Comparison of ENCODE assay signal across 17 cellular contexts in genomic region chr17:65193305-65194293, GRCh38. TPM values are rescaled to one million over a fixed set of nuclear protein-coding genes. Genes with fewer than 3 reads are reported as not detected.
DNase-seq lines count a peak whose midpoint lies in the region; ATAC-seq and TF ChIP-seq lines count a peak whose summit lies in the region.
"Had no signal": no experiment of that assay in that cellular context is flagged by ENCODE, and none has a peak within 500 bp of the region (broad histone marks: within the 10 kb centered on the region; RNA-seq: fewer than 3 reads in every experiment).

No MANE protein-coding gene starts in this region.

- no peak for TF ChIP-seq POLR2A in IMR-90 (IDR thresholded peaks at IDR 0.05; ENCODE audit: low read depth, low read length)

- H3K18ac ChIP-seq in IMR-90 (ENCODE audit: low read depth, low read length) = peak overlapping the region; percentile 42; the same call in 1 of the 2 replicates
- no peak overlapping the region for H3K18ac ChIP-seq in trophoblast cell (ENCODE audit: low read length)

- H3K27ac ChIP-seq in IMR-90 (ENCODE audit: insufficient read depth, low read length) (no peak overlapping the region), PC-9 (peak overlapping the region; percentile 87; the same call in 1 of the 2 replicates), mammary epithelial cell (ENCODE audit: insufficient read depth, low read depth, low read length) (no peak overlapping the region), trophoblast cell (ENCODE audit: low read depth, low read length) (peak overlapping the region; percentile 85)
- H3K27ac ChIP-seq: left ventricle myocardium inferior, SK-N-MC had no signal

- H3K4me1 ChIP-seq in IMR-90 (ENCODE audit: control insufficient read depth, insufficient read depth, low read length) (peaks cover 9% of the 10 kb centered on the region; the same call in 1 of the 2 replicates), PC-9 (replicated peaks; ENCODE audit: insufficient read depth) (peaks cover 27% of the 10 kb centered on the region), mammary epithelial cell (ENCODE audit: insufficient read depth, low read length) (peaks cover 23% of the 10 kb centered on the region), trophoblast cell (ENCODE audit: control insufficient read depth in 1 of 2, insufficient read depth in 2 of 2, low read length in 2 of 2) (peaks cover 11 to 15% of the 10 kb centered on the region in 2 experiments)
- H3K4me1 ChIP-seq: left ventricle myocardium inferior had no signal

- H2BK120ac ChIP-seq in IMR-90 (ENCODE audit: low read depth, low read length) (peak overlapping the region; percentile 91), trophoblast cell (ENCODE audit: insufficient read depth, low read length, poor library complexity) (peak overlapping the region; percentile 96)

- H4K12ac ChIP-seq in trophoblast cell (ENCODE audit: low read depth, low read length) = no peak overlapping the region

- peak overlapping the region; percentile 52 for H2AK9ac ChIP-seq in IMR-90 (replicated peaks; ENCODE audit: low read depth, low read length, poor library complexity)

- H2BK5ac ChIP-seq in IMR-90 (ENCODE audit: low read depth, low read length, poor library complexity, severe bottlenecking) (peak overlapping the region; percentile 38), trophoblast cell (ENCODE audit: low read depth, low read length, poor library complexity) (peak overlapping the region; percentile 92)

- no peaks in the 10 kb centered on the region for H3K9me3 ChIP-seq in IMR-90 (ENCODE audit: control insufficient read depth, insufficient read depth, low read length)
- no peaks in the 10 kb centered on the region for H3K9me3 ChIP-seq in PC-9 (ENCODE audit: insufficient read depth, low read depth)
- H3K9me3 ChIP-seq in mammary epithelial cell (replicated peaks; ENCODE audit: insufficient read depth, low read length) = no peaks in the 10 kb centered on the region
- H3K9me3 ChIP-seq in trophoblast cell (ENCODE audit: insufficient read depth, low read depth, low read length) = no peaks in the 10 kb centered on the region
- H3K9me3 ChIP-seq: BE2C, left ventricle myocardium inferior had no signal

- ATAC-seq in IMR-90 (ENCODE audit: low read depth) (no peak), GM18502 (IDR thresholded peaks at IDR 0.05; ENCODE audit: poor library complexity, unreplicated experiment) (no peak), HG02938 (IDR thresholded peaks at IDR 0.05; ENCODE audit: unreplicated experiment) (no peak), GM18861 (IDR thresholded peaks at IDR 0.05; ENCODE audit: unreplicated experiment) (no peak)
- ATAC-seq: esophagus mucosa had no signal

- H3K4me2 ChIP-seq in IMR-90 (ENCODE audit: low read depth, low read length) (no peak overlapping the region), PC-9 (no peak overlapping the region), mammary epithelial cell (ENCODE audit: insufficient read depth, low read depth, low read length) (no peak overlapping the region), trophoblast cell (ENCODE audit: low read length) (no peak overlapping the region)

- H3K79me2 ChIP-seq in PC-9 (ENCODE audit: low read depth) (no peaks in the 10 kb centered on the region), mammary epithelial cell (ENCODE audit: insufficient read depth, low read length) (no peaks in the 10 kb centered on the region), trophoblast cell (ENCODE audit: control insufficient read depth, insufficient read depth, low read length, poor library complexity) (no peaks in the 10 kb centered on the region)

- WGBS in IMR-90 (ENCODE audit: extremely low coverage in 2 of 2, insufficient read length in 1 of 2), 2 experiments = 77% methylated on average over 3 of the region's 14 CpGs; no CpG with 5 or more reads in 1 of the 2 experiments
- 52% methylated on average over 14 of the region's 14 CpGs for WGBS in mammary epithelial cell (ENCODE audit: low coverage, missing lambda C conversion rate)
- no CpG with 5 or more reads among the region's 14 CpGs for WGBS in trophoblast cell (ENCODE audit: extremely low coverage, insufficient coverage, insufficient read length)

- no peak overlapping the region for H3K56ac ChIP-seq in IMR-90 (ENCODE audit: extremely low read depth, insufficient read depth, low read length)

- H3K79me1 ChIP-seq in IMR-90 (ENCODE audit: low read depth in 1 of 2, low read length in 2 of 2) (no peaks in the 10 kb centered on the region; a peak in 1 of 4 replicates), trophoblast cell (ENCODE audit: low read length) (peaks cover 12% of the 10 kb centered on the region)

- TF ChIP-seq CTCF in IMR-90 (conservative IDR thresholded peaks at IDR 0.05; ENCODE audit: low read depth, low read length) (no peak), PC-9 (conservative IDR thresholded peaks at IDR 0.05) (no peak), mammary epithelial cell (conservative IDR thresholded peaks at IDR 0.05 in 1 of 2, IDR thresholded peaks at IDR 0.05 in 1 of 2; ENCODE audit: extremely low read depth in 1 of 2, insufficient read depth in 1 of 2, low read depth in 1 of 2, low read length in 2 of 2) (no peak)

- H2AFZ ChIP-seq in IMR-90 (replicated peaks; ENCODE audit: low read length, poor library complexity) = no peak overlapping the region
- H2AFZ ChIP-seq in PC-9 = no peak overlapping the region
- H2AFZ ChIP-seq in mammary epithelial cell (ENCODE audit: low read depth, low read length) = no peak overlapping the region
- H2AFZ ChIP-seq in trophoblast cell (ENCODE audit: insufficient read depth, low read length, poor library complexity) = no peak overlapping the region

- H3K23ac ChIP-seq in IMR-90 (ENCODE audit: low read depth, low read length) = peak overlapping the region; percentile 28; the same call in 1 of the 2 replicates
- H3K23ac ChIP-seq in trophoblast cell (ENCODE audit: low read length) = no peak overlapping the region

- H4K8ac ChIP-seq in IMR-90 (ENCODE audit: low read depth in 2 of 2, low read length in 2 of 2) (0 out of 4 replicates have a peak overlapping the region, but pooled peaks have one; percentile 35 to 46), trophoblast cell (ENCODE audit: low read depth, low read length) (no peak overlapping the region)

- no TSS peak for BruUV-seq in IMR-90 (replicated peaks; lab: Mats Ljungman, UMichigan)
- BruUV-seq in PC-9 (replicated peaks; lab: Mats Ljungman, UMichigan) = no TSS peak
- BruUV-seq in mammary epithelial cell (replicated peaks; lab: Mats Ljungman, UMichigan) = no TSS peak

- H3K9ac ChIP-seq in IMR-90 (ENCODE audit: low read depth, low read length) (no peak overlapping the region), mammary epithelial cell (ENCODE audit: insufficient read depth, low read length) (no peak overlapping the region), trophoblast cell (ENCODE audit: low read length) (no peak overlapping the region)

- H3K4ac ChIP-seq in IMR-90 (ENCODE audit: low read depth, low read length) (peak overlapping the region; percentile 76), trophoblast cell (ENCODE audit: low read depth, low read length) (no peak overlapping the region)

- H2BK12ac ChIP-seq in trophoblast cell (ENCODE audit: low read length) = peak overlapping the region; percentile 43

- intact Hi-C loops in IMR-90 (cut with micrococcal nuclease) (loop anchor here (2.0 to 10.0 kb wide), 3 partner anchors 139 to 419 kb away; no protein-coding TSS in a partner anchor), PC-9 (cut with micrococcal nuclease; ENCODE audit: unreplicated experiment) (loop anchor here (10.0 kb wide), 1 partner anchor 419 kb away; no protein-coding TSS in a partner anchor), mammary epithelial cell (cut with micrococcal nuclease) (loop anchor here (10.0 kb wide), 1 partner anchor 169 kb away; no protein-coding TSS in a partner anchor)

- no peak overlapping the region for H4K5ac ChIP-seq in IMR-90 (ENCODE audit: low read depth, low read length)

- peaks cover 17% of the 10 kb centered on the region for H3K9me1 ChIP-seq in IMR-90 (ENCODE audit: insufficient read depth, low read length)

- TF ChIP-seq RAD21 in IMR-90 (IDR thresholded peaks at IDR 0.05; ENCODE audit: low read length) = no peak

- in situ Hi-C loops in IMR-90 (cut with MboI; ENCODE audit: low sequenced_read_pairs) = no loop called here
- in situ Hi-C loops in mammary epithelial cell (cut with MboI; ENCODE audit: low sequenced_read_pairs in 2 of 2) = loop anchor here in 1 of 2 donors (10.0 kb wide), 1 partner anchor 229 kb away; no protein-coding TSS in a partner anchor

- no peaks in the 10 kb centered on the region for H3K9me2 ChIP-seq in PC-9 (ENCODE audit: insufficient read depth)

- H3K27me3 ChIP-seq in IMR-90 (ENCODE audit: control insufficient read depth, insufficient read depth, low read length) (no peaks in the 10 kb centered on the region), PC-9 (ENCODE audit: insufficient read depth, low read depth) (no peaks in the 10 kb centered on the region), mammary epithelial cell (ENCODE audit: insufficient read depth, low read length) (no peaks in the 10 kb centered on the region), trophoblast cell (ENCODE audit: insufficient read depth, low read length) (no peaks in the 10 kb centered on the region)
- H3K27me3 ChIP-seq: BE2C had no signal

- H4K91ac ChIP-seq in IMR-90 (ENCODE audit: insufficient read depth, low read depth, low read length) = peak overlapping the region; percentile 31
- H4K91ac ChIP-seq in trophoblast cell (ENCODE audit: low read depth, low read length) = peak overlapping the region; percentile 91

- peak; percentile 21 for DNase-seq in IMR-90
- no peak for DNase-seq in PC-9
- peak; percentile 5 for DNase-seq in mammary epithelial cell
- peak; percentile 21 to 57 for DNase-seq in trophoblast cell
- DNase-seq: activated CD4-positive, CD25-positive, alpha-beta regulatory T cell treated with anti-CD3 and anti-CD28 coated beads, Interleukin-2, amount 50 U/mL, for 72 hours; BE2C; caudate nucleus; left ventricle myocardium inferior; NCI-H748 treated with DMSO at 0.1 percent for 48 hours; nucleus accumbens; stimulated activated CD4-positive, alpha-beta T cell treated with anti-CD3 and anti-CD28 coated beads, Interleukin-15, amount 100 ng/mL, for 24 hours; T-helper 9 cell had no signal

- H2AK5ac ChIP-seq in IMR-90 (ENCODE audit: low read depth, low read length) (peak overlapping the region; percentile 98), trophoblast cell (ENCODE audit: low read length) (peak overlapping the region; percentile 65)

- CTCF ChIA-PET in IMR-90 (lab: Yijun Ruan, JAX) = interaction anchor here (1.0 kb wide), 1 partner anchor 10 kb away, joined by 3 read pairs; no protein-coding TSS in a partner anchor
- CTCF ChIA-PET in PC-9 (lab: Charles Lee) = no interaction called here
- CTCF ChIA-PET in mammary epithelial cell (lab: Charles Lee; ENCODE audit: low non-redundant PET) = interaction anchor here (0.7 to 0.9 kb wide), 2 partner anchors 234 to 416 kb away, joined by 4 to 8 read pairs; no protein-coding TSS in a partner anchor

- dilution Hi-C loops in IMR-90 (cut with HindIII; ENCODE audit: low sequenced_read_pairs, unreplicated experiment) (no loop called here), mammary epithelial cell (cut with HindIII; ENCODE audit: low sequenced_read_pairs) (no loop called here)

- no peaks in the 10 kb centered on the region for H4K20me1 ChIP-seq in IMR-90 (ENCODE audit: insufficient read depth, low read length)
- H4K20me1 ChIP-seq in PC-9 (ENCODE audit: insufficient read depth) = no peaks in the 10 kb centered on the region
- no peaks in the 10 kb centered on the region for H4K20me1 ChIP-seq in mammary epithelial cell (ENCODE audit: insufficient read depth, low read length)

- POLR2A ChIA-PET in IMR-90 (lab: Charles Lee; ENCODE audit: unreplicated experiment) = interaction anchor here (0.6 kb wide), 1 partner anchor 687 kb away, joined by 12 read pairs; the partner anchor contains the start of gene CEP95
- POLR2A ChIA-PET in PC-9 (lab: Charles Lee; ENCODE audit: unreplicated experiment) = interaction anchor here (0.5 kb wide), 1 partner anchor 1274 kb away, joined by 3 read pairs; no protein-coding TSS in a partner anchor

- H3K4me3 ChIP-seq in IMR-90 (ENCODE audit: insufficient read depth, low read depth, low read length) (no peak overlapping the region), PC-9 (no peak overlapping the region), mammary epithelial cell (replicated peaks in 1 of 3; ENCODE audit: insufficient read depth in 1 of 3, low read depth in 2 of 3, low read length in 3 of 3) (no peak overlapping the region), trophoblast cell (ENCODE audit: low read depth, low read length) (no peak overlapping the region)
- H3K4me3 ChIP-seq: left ventricle myocardium inferior, SK-N-MC had no signal

- H3K36me3 ChIP-seq in IMR-90 (ENCODE audit: control insufficient read depth, insufficient read depth, low read length) = no peaks in the 10 kb centered on the region
- no peaks in the 10 kb centered on the region for H3K36me3 ChIP-seq in PC-9 (ENCODE audit: low read depth)
- H3K36me3 ChIP-seq in mammary epithelial cell (ENCODE audit: insufficient read depth, low read length) = no peaks in the 10 kb centered on the region
- no peaks in the 10 kb centered on the region for H3K36me3 ChIP-seq in trophoblast cell (ENCODE audit: control insufficient read depth in 1 of 2, insufficient read depth in 2 of 2, low read length in 2 of 2)
- H3K36me3 ChIP-seq: BE2C, left ventricle myocardium inferior had no signal

- peaks cover 23% of the 10 kb centered on the region for H3F3A ChIP-seq in PC-9 (ENCODE audit: insufficient read depth, low read depth)

- H2BK15ac ChIP-seq in IMR-90 (ENCODE audit: low read depth, low read length) = peak overlapping the region; percentile 89; the same call in 2 of the 3 replicates

- peak overlapping the region; percentile 93 for H2BK20ac ChIP-seq in IMR-90 (ENCODE audit: low read depth, low read length)

- H3K14ac ChIP-seq in IMR-90 (replicated peaks; ENCODE audit: low read depth, low read length) (peak overlapping the region; percentile 43; the same call in 1 of the 2 replicates), trophoblast cell (ENCODE audit: low read length) (peak overlapping the region; percentile 69)

RNA-seq across cellular contexts. Expression of gene RGS9, which starts 56.4 kb away (rescaled TPM):
- total RNA-seq in IMR-90 (2012; rRNA removed) (0.90 and 1.4 TPM in 2 replicates), PC-9 (2021) (5.7 and 6.1 TPM in 2 replicates), mammary epithelial cell (1 to 10 TPM; 2.8 to 3.5 TPM)
- polyA plus RNA-seq in IMR-90 (2012; rRNA removed) (0.77 and 1.1 TPM in 2 replicates), mammary epithelial cell (0.93 TPM)
- 0.41 and 0.58 TPM in 2 replicates for polyA plus RNA-seq in IMR-90 (2012; cell fraction: cytosol; rRNA removed)
- polyA plus RNA-seq in IMR-90 (2012; cell fraction: nucleus; rRNA removed; ENCODE audit: low replicate concordance) = 0.60 and 1.3 TPM in 2 replicates
- polyA minus RNA-seq in mammary epithelial cell = 3.3 TPM
- 7.3 and 8.2 TPM in 2 replicates for polyA plus RNA-seq in trophoblast cell (2013)

Comparison
In these comparisons a context has a peak if more than half of its experiments do, and no peak if none do; other contexts are left out.
1. DNase-seq: peak in IMR-90 (single experiment), mammary epithelial cell (single experiment) and trophoblast cell (2 of 2); none in PC-9 (0 of 2).
2. H3K27ac ChIP-seq: peak in PC-9 (single experiment) and trophoblast cell (single experiment); none in IMR-90 (single experiment) and mammary epithelial cell (single experiment).